ENCODE assay signal across 33 cellular contexts in genomic region chr5:123880875-123881274, GRCh38.
"Had no signal": no experiment of that assay in that cellular context is flagged by ENCODE, and none has a peak within 500 bp of the region (broad histone marks: within the 10 kb centered on the region; RNA-seq: fewer than 3 reads in every experiment).

No MANE protein-coding gene starts in this region.

- H3K27ac ChIP-seq: brain microvascular endothelial cell, coronary artery, dorsolateral prefrontal cortex, WERI-Rb-1 had no signal

- FAIRE-seq: astrocyte, bronchial epithelial cell, frontal cortex had no signal

- H3K9me3 Mint-ChIP-seq: activated B cell treated with CpG ODN at 0.5 μM for 24 hours; activated CD8-positive, alpha-beta T cell treated with anti-CD3 and anti-CD28 coated beads for 36 hours; activated T-cell treated with anti-CD3 and anti-CD28 coated beads, Interleukin-2, amount 50 U/mL, for 4 hours; central memory CD8-positive, alpha-beta T cell; dendritic cell treated with granulocyte-macrophage colony-stimulating factor and Interleukin-4, amounts not matched to agents 40 ng/mL and 50 ng/mL, for 4 days; T-helper 2 cell treated with Interferon-gamma antibody and Interleukin-4, amounts not matched to agents 5 μg/mL and 100 μg/mL, for 36 hours had no signal

- DNase-seq: activated B cell treated with CpG ODN at 0.5 μM for 24 hours; activated CD4-positive, alpha-beta T cell treated with anti-CD3 and anti-CD28 coated beads for 48 hours; activated CD4-positive, alpha-beta T cell treated with anti-CD3 and anti-CD28 coated beads, Interleukin-2, amount 50 U/mL, for 1 hour; activated CD4-positive, alpha-beta T cell treated with anti-CD3 and anti-CD28 coated beads, Interleukin-2, amount 50 U/mL, for 48 hours; activated CD8-positive, alpha-beta memory T cell treated with anti-CD3 and anti-CD28 coated beads for 24 hours; activated CD8-positive, alpha-beta T cell treated with anti-CD3 and anti-CD28 coated beads for 36 hours; activated effector memory CD4-positive, alpha-beta T cell treated with Interleukin-2 at 50 U/mL for 16 hours; activated gamma-delta T cell treated with Interleukin-2 at 50 U/mL for 16 hours; activated naive CD4-positive, alpha-beta T cell treated with anti-CD3 and anti-CD28 coated beads, Interleukin-2, amount 50 U/mL, for 16 hours; activated naive CD4-positive, alpha-beta T cell treated with Interleukin-2 at 50 U/mL for 16 hours; activated T-cell treated with anti-CD3 and anti-CD28 coated beads, Interleukin-2, amount 50 U/mL, for 4 hours; amniotic stem cell; anterior cingulate cortex; brain microvascular endothelial cell; dorsolateral prefrontal cortex; effector memory CD4-positive, alpha-beta T cell; endodermal cell; foreskin fibroblast; head of caudate nucleus; T-helper 17 cell; T1000; WERI-Rb-1 had no signal

- ATAC-seq: activated CD4-positive, CD25-positive, alpha-beta regulatory T cell treated with anti-CD3 and anti-CD28 coated beads, Interleukin-2, amount 50 U/mL, for 24 hours; activated CD8-positive, alpha-beta T cell treated with anti-CD3 and anti-CD28 coated beads for 36 hours; activated T-cell treated with anti-CD3 and anti-CD28 coated beads, Interleukin-2, amount 50 U/mL, for 4 hours; activated T-helper 17 cell treated with anti-CD3 and anti-CD28 coated beads, Interleukin-2, amount 50 U/mL, for 72 hours; esophagus mucosa; T-helper 17 cell had no signal

- H3K36me3 Mint-ChIP-seq: activated naive CD8-positive, alpha-beta T cell had no signal

- H3K4me3 Mint-ChIP-seq: activated B cell treated with CpG ODN at 0.5 μM for 24 hours; activated CD8-positive, alpha-beta T cell treated with anti-CD3 and anti-CD28 coated beads for 36 hours; activated naive CD8-positive, alpha-beta T cell; activated T-cell treated with anti-CD3 and anti-CD28 coated beads, Interleukin-2, amount 50 U/mL, for 4 hours; activated T-helper 17 cell treated with anti-CD3 and anti-CD28 coated beads, Interleukin-2, amount 50 U/mL, for 72 hours; central memory CD8-positive, alpha-beta T cell; dendritic cell treated with granulocyte-macrophage colony-stimulating factor and Interleukin-4, amounts not matched to agents 40 ng/mL and 50 ng/mL, for 4 days; endodermal cell; T-helper 17 cell; T-helper 2 cell treated with Interferon-gamma antibody and Interleukin-4, amounts not matched to agents 5 μg/mL and 100 μg/mL, for 36 hours had no signal

- H3K27me3 Mint-ChIP-seq: activated B cell treated with CpG ODN at 0.5 μM for 24 hours; activated CD8-positive, alpha-beta T cell treated with anti-CD3 and anti-CD28 coated beads for 36 hours; activated T-helper 17 cell treated with anti-CD3 and anti-CD28 coated beads, Interleukin-2, amount 50 U/mL, for 72 hours; central memory CD8-positive, alpha-beta T cell; dendritic cell treated with granulocyte-macrophage colony-stimulating factor and Interleukin-4, amounts not matched to agents 40 ng/mL and 50 ng/mL, for 4 days; T-helper 17 cell had no signal

- H3K36me3 ChIP-seq: brain microvascular endothelial cell, WERI-Rb-1 had no signal

- H3K27ac Mint-ChIP-seq: activated B cell treated with CpG ODN at 0.5 μM for 24 hours; activated CD8-positive, alpha-beta T cell treated with anti-CD3 and anti-CD28 coated beads for 36 hours; activated naive CD8-positive, alpha-beta T cell; activated T-helper 17 cell treated with anti-CD3 and anti-CD28 coated beads, Interleukin-2, amount 50 U/mL, for 72 hours; dendritic cell treated with granulocyte-macrophage colony-stimulating factor and Interleukin-4, amounts not matched to agents 40 ng/mL and 50 ng/mL, for 4 days; endodermal cell; T-helper 17 cell; T-helper 2 cell treated with Interferon-gamma antibody and Interleukin-4, amounts not matched to agents 5 μg/mL and 100 μg/mL, for 36 hours had no signal

- H3K4me1 Mint-ChIP-seq: activated B cell treated with CpG ODN at 0.5 μM for 24 hours; activated T-helper 17 cell treated with anti-CD3 and anti-CD28 coated beads, Interleukin-2, amount 50 U/mL, for 72 hours; central memory CD8-positive, alpha-beta T cell; T-helper 17 cell had no signal

- H3K4me3 ChIP-seq: coronary artery, dorsolateral prefrontal cortex had no signal
